Comparison of ENCODE assay signal across 8 cellular contexts in genomic region chr2:68832161-68832869, GRCh38. TPM values are rescaled to one million over a fixed set of nuclear protein-coding genes. Genes with fewer than 3 reads are reported as not detected.
DNase-seq lines count a peak whose midpoint lies in the region; ATAC-seq lines count a peak whose summit lies in the region.

No MANE protein-coding gene starts in this region.

- peaks cover 60% of the 10 kb centered on the region for H3K4me1 ChIP-seq in CD8-positive, alpha-beta memory T cell (ENCODE audit: insufficient read depth, low read length)

- H3K36me3 ChIP-seq in CD8-positive, alpha-beta memory T cell (ENCODE audit: insufficient read depth, low read length): peaks cover 5% of the 10 kb centered on the region
- H3K36me3 ChIP-seq in KOPT-K1 (ENCODE audit: insufficient read depth, low read length): no peaks in the 10 kb centered on the region

- H3K4me3 ChIP-seq in CD8-positive, alpha-beta memory T cell (ENCODE audit: low read length): no peak overlapping the region

- H3K27me3 ChIP-seq in CD8-positive, alpha-beta memory T cell (ENCODE audit: insufficient read depth, low read length, poor library complexity, severe bottlenecking): no peaks in the 10 kb centered on the region

- DNase-seq in CD8-positive, alpha-beta memory T cell: peak; percentile 9 to 62 (median 18)
- peak; percentile 31 for DNase-seq in activated T-cell treated with anti-CD3 and anti-CD28 coated beads for 24 hours (ENCODE audit: low read depth)
- DNase-seq in foreskin melanocyte: peak; percentile 96
- DNase-seq in putamen (ENCODE audit: low spot score): peak; percentile 39
- no peak for DNase-seq in iPS-NIHi7 (ENCODE audit: extremely low spot score)
- DNase-seq in NCI-H187 treated with DMSO at 0.1 percent for 48 hours (lab: John Stamatoyannopoulos, UW): no peak

- H3K36me3 Mint-ChIP-seq in CD8-positive, alpha-beta memory T cell: peaks cover 0 to 13% (median 0%) of the 10 kb centered on the region in 3 donors

- no peaks in the 10 kb centered on the region for H3K9me3 Mint-ChIP-seq in CD8-positive, alpha-beta memory T cell

- ATAC-seq in GM21529 (IDR thresholded peaks at IDR 0.05; ENCODE audit: unreplicated experiment): peak; percentile 80

- H3K4me3 Mint-ChIP-seq in CD8-positive, alpha-beta memory T cell: peak overlapping the region; percentile 7 to 72 (median 57)

- CTCF ChIA-PET in CD8-positive, alpha-beta memory T cell (lab: Charles Lee): interaction anchor here (0.7 to 1.0 kb wide), 3 partner anchors 17 to 81 kb away, joined by 3 to 5 read pairs (median 4); no protein-coding TSS in a partner anchor

- peak overlapping the region; percentile 33 to 90 (median 79) for H3K27ac Mint-ChIP-seq in CD8-positive, alpha-beta memory T cell

- H3K4me1 Mint-ChIP-seq in CD8-positive, alpha-beta memory T cell: peaks cover 49 to 72% (median 57%) of the 10 kb centered on the region in 3 donors

- no peaks in the 10 kb centered on the region for H3K9me3 ChIP-seq in CD8-positive, alpha-beta memory T cell (ENCODE audit: low read length)
- no peaks in the 10 kb centered on the region for H3K9me3 ChIP-seq in KOPT-K1 (ENCODE audit: insufficient read depth, low read length, poor library complexity, severe bottlenecking)

- POLR2A ChIA-PET in CD8-positive, alpha-beta memory T cell (lab: Charles Lee): no interaction called here

- peaks cover 0 to 2% of the 10 kb centered on the region in 2 donors for H3K27me3 Mint-ChIP-seq in CD8-positive, alpha-beta memory T cell

- peak overlapping the region; percentile 14 for H3K27ac ChIP-seq in CD8-positive, alpha-beta memory T cell (ENCODE audit: low read depth, low read length)
- H3K27ac ChIP-seq in KOPT-K1 (ENCODE audit: low read depth, low read length, poor library complexity, severe bottlenecking): peak overlapping the region; percentile 37

RNA-seq across cellular contexts. Expression of gene BMP10, which starts 38.9 kb away (rescaled TPM):
- total RNA-seq in CD8-positive, alpha-beta memory T cell: not detected
- not detected for polyA plus RNA-seq in CD8-positive, alpha-beta memory T cell

Comparison
In these comparisons a context has a peak if more than half of its experiments do, and no peak if none do; other contexts are left out.
1. DNase-seq: peak in CD8-positive, alpha-beta memory T cell (5 of 5), activated T-cell treated with anti-CD3 and anti-CD28 coated beads for 24 hours (single experiment), foreskin melanocyte (single experiment) and putamen (single experiment); none in iPS-NIHi7 (single experiment) and NCI-H187 treated with DMSO at 0.1 percent for 48 hours (single experiment).